In genomic region chr1:234962340-234962989, GRCh38 we compare ENCODE assay signal across 8 cellular contexts.
DNase-seq lines count a peak whose midpoint lies in the region; ATAC-seq and TF ChIP-seq lines count a peak whose summit lies in the region.

No MANE protein-coding gene starts in this region.

- ATAC-seq in GM19438 (IDR thresholded peaks at IDR 0.05; ENCODE audit: low read depth, unreplicated experiment) (peak; percentile 57), HG03457 (IDR thresholded peaks at IDR 0.05; ENCODE audit: unreplicated experiment) (peak; percentile 33)

- peaks cover 66% of the 10 kb centered on the region for H3K4me1 Mint-ChIP-seq in T-helper 1 cell treated with Interleukin-12 subunit alpha and Interleukin-12 subunit beta and Interleukin-4 antibody, amounts not matched to agents 30 μg/mL and 1 μg/mL, for 36 hours (ENCODE audit: low read depth)
- peaks cover 77% of the 10 kb centered on the region for H3K4me1 Mint-ChIP-seq in osteocyte (ENCODE audit: unreplicated experiment)

- TF ChIP-seq CTCF in osteocyte (IDR thresholded peaks at IDR 0.05) = no peak

- H3K27me3 Mint-ChIP-seq in T-helper 1 cell treated with Interleukin-12 subunit alpha and Interleukin-12 subunit beta and Interleukin-4 antibody, amounts not matched to agents 30 μg/mL and 1 μg/mL, for 36 hours (ENCODE audit: low read depth) = no peaks in the 10 kb centered on the region
- H3K27me3 Mint-ChIP-seq in osteocyte (ENCODE audit: unreplicated experiment) = no peaks in the 10 kb centered on the region

- peak; percentile 59 for DNase-seq in DMS53 treated with DMSO at 0.1 percent for 48 hours (lab: John Stamatoyannopoulos, UW; ENCODE audit: unreplicated experiment)
- DNase-seq in erythroblast (lab: John Stamatoyannopoulos, UW) = peak; percentile 42 to 50
- DNase-seq in osteocyte (ENCODE audit: extremely low spot score, unreplicated experiment) = peak; percentile 88
- DNase-seq in midbrain (lab: John Stamatoyannopoulos, UW) = no peak
- no peak for DNase-seq in NCI-H2227 (lab: John Stamatoyannopoulos, UW; ENCODE audit: unreplicated experiment)

- H3K4me3 Mint-ChIP-seq in T-helper 1 cell treated with Interleukin-12 subunit alpha and Interleukin-12 subunit beta and Interleukin-4 antibody, amounts not matched to agents 30 μg/mL and 1 μg/mL, for 36 hours = peak overlapping the region; percentile 65
- peak overlapping the region; percentile 65 for H3K4me3 Mint-ChIP-seq in osteocyte (ENCODE audit: unreplicated experiment)

- H3K36me3 Mint-ChIP-seq in T-helper 1 cell treated with Interleukin-12 subunit alpha and Interleukin-12 subunit beta and Interleukin-4 antibody, amounts not matched to agents 30 μg/mL and 1 μg/mL, for 36 hours (ENCODE audit: low read depth) = peaks cover 5% of the 10 kb centered on the region
- no peaks in the 10 kb centered on the region for H3K36me3 Mint-ChIP-seq in osteocyte (ENCODE audit: unreplicated experiment)

- no peak for TF ChIP-seq POLR2A in erythroblast (IDR thresholded peaks at IDR 0.05; ENCODE audit: low read length)

- H3K27ac Mint-ChIP-seq in T-helper 1 cell treated with Interleukin-12 subunit alpha and Interleukin-12 subunit beta and Interleukin-4 antibody, amounts not matched to agents 30 μg/mL and 1 μg/mL, for 36 hours = peak overlapping the region; percentile 91
- peak overlapping the region; percentile 96 for H3K27ac Mint-ChIP-seq in osteocyte (ENCODE audit: unreplicated experiment)

- H3K9me3 Mint-ChIP-seq in T-helper 1 cell treated with Interleukin-12 subunit alpha and Interleukin-12 subunit beta and Interleukin-4 antibody, amounts not matched to agents 30 μg/mL and 1 μg/mL, for 36 hours = no peaks in the 10 kb centered on the region
- H3K9me3 Mint-ChIP-seq in osteocyte (ENCODE audit: unreplicated experiment) = no peaks in the 10 kb centered on the region

Comparison
In these comparisons a context has a peak if more than half of its experiments do, and no peak if none do; other contexts are left out.
1. DNase-seq: peak in DMS53 treated with DMSO at 0.1 percent for 48 hours (single experiment), erythroblast (2 of 2) and osteocyte (single experiment); none in midbrain (single experiment) and NCI-H2227 (single experiment).